Comparison of ENCODE assay signal across 19 cellular contexts in the genomic region with DNA sequence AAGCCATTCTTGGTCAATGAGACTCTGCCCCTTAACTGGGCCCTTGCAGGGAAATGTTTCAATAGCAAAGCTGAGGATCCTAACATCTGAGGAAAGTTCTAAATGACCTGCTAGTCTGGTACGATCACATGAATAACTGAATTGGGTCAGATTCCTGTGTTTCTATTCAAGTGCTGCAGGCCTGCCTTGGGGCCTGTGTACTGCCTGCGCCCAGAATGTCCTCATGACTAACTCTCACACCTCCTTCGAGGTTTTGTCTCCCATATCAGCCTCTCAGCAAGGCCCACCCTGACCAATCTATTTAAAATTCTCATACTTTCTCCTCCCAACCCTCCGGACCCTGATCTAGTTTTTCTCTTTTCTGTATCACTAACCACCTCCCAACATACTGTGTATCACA. TPM values are rescaled to one million over a fixed set of nuclear protein-coding genes. Genes with fewer than 3 reads are reported as not detected.
DNase-seq lines count a peak whose midpoint lies in the region; ATAC-seq and TF ChIP-seq lines count a peak whose summit lies in the region.
"Had no signal": no experiment of that assay in that cellular context is flagged by ENCODE, and none has a peak within 500 bp of the region (broad histone marks: within the 10 kb centered on the region; RNA-seq: fewer than 3 reads in every experiment).

No MANE protein-coding gene starts in this region.

- WGBS in heart left ventricle, 4 donors = 58 to 64% (median 60%) methylated on average over 4 of the region's 4 CpGs

- TF ChIP-seq POLR2A in heart left ventricle (IDR thresholded peaks at IDR 0.05) = no peak

- intact Hi-C loops in heart left ventricle (cut with DNase I) (loop anchor here in 6 of 10 donors (5.0 to 10.0 kb wide), 3 partner anchors 34 to 71 kb away; no protein-coding TSS in a partner anchor), Right ventricle myocardium inferior (cut with DNase I) (no loop called here)

- H3K36me3 ChIP-seq in heart left ventricle (no peaks in the 10 kb centered on the region), stomach smooth muscle (ENCODE audit: control insufficient read depth in 2 of 2, insufficient read depth in 2 of 2, low read length in 2 of 2) (no peaks in the 10 kb centered on the region)
- H3K36me3 ChIP-seq: upper lobe of left lung had no signal

- in situ Hi-C loops in SK-MEL-5 (cut with HindIII; ENCODE audit: low pct_unique_long_range_greater_than_20kb, low sequenced_read_pairs) = no loop called here

- H3K9me3 ChIP-seq in heart left ventricle (no peaks in the 10 kb centered on the region), stomach smooth muscle (ENCODE audit: control insufficient read depth in 2 of 2, low read length in 2 of 2) (no peaks in the 10 kb centered on the region)
- H3K9me3 ChIP-seq: upper lobe of left lung had no signal

- H3K27ac ChIP-seq in heart left ventricle (peak overlapping the region; percentile 30 to 94 (median 83)), stomach smooth muscle (ENCODE audit: low read length) (peak overlapping the region; percentile 18)
- H3K27ac ChIP-seq: HL-60, upper lobe of left lung had no signal

- peaks cover 0 to 69% (median 34%) of the 10 kb centered on the region in 12 donors for H3K4me1 ChIP-seq in heart left ventricle
- H3K4me1 ChIP-seq in stomach smooth muscle (ENCODE audit: control insufficient read depth, insufficient read depth, low read length) = peaks cover 8% of the 10 kb centered on the region

- no peak for TF ChIP-seq CTCF in heart left ventricle (IDR thresholded peaks at IDR 0.05)

- DNase-seq in heart left ventricle (no peak), Right ventricle myocardium inferior (ENCODE audit: missing footprints) (no peak), SK-MEL-5 (ENCODE audit: low read depth, low spot score) (peak; percentile 55), islet precursor cell (peak; percentile 61), 8988T (no peak), globus pallidus (ENCODE audit: low spot score) (no peak)
- DNase-seq: activated CD4-positive, alpha-beta memory T cell treated with anti-CD3 and anti-CD28 coated beads for 36 hours; activated T-cell treated with anti-CD3 and anti-CD28 coated beads, Interleukin-2, amount 50 U/mL, for 48 hours; CD8-positive, alpha-beta T cell; DMS79 treated with DMSO at 0.1 percent for 48 hours; HCEC 1CT; NCI-H1694 treated with DMSO at 0.1 percent for 48 hours; NCI-H345; stimulated activated naive CD4-positive, alpha-beta T cell; upper lobe of left lung had no signal

- H3K4me3 ChIP-seq in heart left ventricle (no peak overlapping the region), stomach smooth muscle (ENCODE audit: low read length in 2 of 2) (no peak overlapping the region)
- H3K4me3 ChIP-seq: upper lobe of left lung had no signal

- no peak overlapping the region for H3K9ac ChIP-seq in stomach smooth muscle (ENCODE audit: low read length in 2 of 2)

- H3K27me3 ChIP-seq in heart left ventricle = no peaks in the 10 kb centered on the region
- no peaks in the 10 kb centered on the region for H3K27me3 ChIP-seq in stomach smooth muscle (ENCODE audit: control insufficient read depth in 1 of 2, insufficient read depth in 2 of 2, low read length in 2 of 2)
- H3K27me3 ChIP-seq: upper lobe of left lung had no signal

- ATAC-seq in heart left ventricle = no peak
- ATAC-seq in Right ventricle myocardium inferior = no peak
- ATAC-seq in HG03097 (IDR thresholded peaks at IDR 0.05; ENCODE audit: low FRiP score, unreplicated experiment) = no peak
- ATAC-seq: CD8-positive, alpha-beta T cell; esophagus mucosa had no signal

RNA-seq across cellular contexts. Expression of a gene that starts 4.4 kb away (rescaled TPM):
- total RNA-seq in heart left ventricle (10 to 100 TPM; 18.3 to 46.2 (median 29.3) TPM), Right ventricle myocardium inferior (25.6 TPM)
- 10 to 100 TPM; 10.3 to 20.4 TPM for polyA plus RNA-seq in heart left ventricle
- 15.3 and 19.2 TPM in 2 replicates for total RNA-seq in SK-MEL-5 (2014; rRNA removed; shearing (Covaris generic))
- 19.8 and 22.6 TPM in 2 replicates for polyA plus RNA-seq in SK-MEL-5 (2015; cell fraction: cytosol; rRNA removed)
- polyA plus RNA-seq in SK-MEL-5 (2015; cell fraction: nucleus; rRNA removed) = 9.1 and 12.2 TPM in 2 replicates

Comparison
In these comparisons a context has a peak if more than half of its experiments do, and no peak if none do; other contexts are left out.
1. DNase-seq: peak in SK-MEL-5 (single experiment) and islet precursor cell (single experiment); none in heart left ventricle (0 of 5), Right ventricle myocardium inferior (single experiment), 8988T (single experiment) and globus pallidus (single experiment).